Comparison of ENCODE assay signal across 7 cellular contexts in genomic region chr3:143975549-143976152, GRCh38. TPM values are rescaled to one million over a fixed set of nuclear protein-coding genes. Genes with fewer than 3 reads are reported as not detected.
DNase-seq lines count a peak whose midpoint lies in the region; ATAC-seq and TF ChIP-seq lines count a peak whose summit lies in the region.

No MANE protein-coding gene starts in this region.

- ATAC-seq in activated CD8-positive, alpha-beta T cell treated with anti-CD3 and anti-CD28 coated beads, Interleukin-2, amount 10 ng/mL, durations not matched to agents 7 days and 5 days: no peak
- ATAC-seq in thoracic aorta (ENCODE audit: insufficient number of reproducible peaks, low FRiP score, low read depth) (no peak), HG03378 (IDR thresholded peaks at IDR 0.05; ENCODE audit: unreplicated experiment) (no peak)

- no peaks in the 10 kb centered on the region for H3K9me3 Mint-ChIP-seq in activated CD8-positive, alpha-beta T cell treated with anti-CD3 and anti-CD28 coated beads, Interleukin-2, amount 10 ng/mL, durations not matched to agents 7 days and 5 days (ENCODE audit: insufficient read depth)

- CTCF ChIA-PET in activated CD8-positive, alpha-beta T cell treated with anti-CD3 and anti-CD28 coated beads, Interleukin-2, amount 10 ng/mL, durations not matched to agents 7 days and 5 days (lab: Charles Lee): interaction anchor here (0.6 to 1.6 kb wide), 7 partner anchors 8 to 1438 kb away, joined by 3 to 6 read pairs (median 3); partner anchors contain the start of gene SLC9A9

- H3K4me1 ChIP-seq in thoracic aorta (ENCODE audit: control insufficient read depth in 1 of 2, low read depth in 2 of 2): peaks cover 17 to 52% of the 10 kb centered on the region in 2 donors

- POLR2A ChIA-PET in activated CD8-positive, alpha-beta T cell treated with anti-CD3 and anti-CD28 coated beads, Interleukin-2, amount 10 ng/mL, durations not matched to agents 7 days and 5 days (lab: Charles Lee): no interaction called here

- no peaks in the 10 kb centered on the region for H3K9me3 ChIP-seq in thoracic aorta

- H3K27ac ChIP-seq in thoracic aorta: peak overlapping the region; percentile 13 to 97

- TF ChIP-seq CTCF in GM10266 (IDR thresholded peaks at IDR 0.05; ENCODE audit: control insufficient read depth, insufficient read depth, low read depth, missing control alignments): peak; percentile 50
- TF ChIP-seq CTCF in thoracic aorta (IDR thresholded peaks at IDR 0.05): peak; percentile 51

- H3K4me3 ChIP-seq in thoracic aorta: peak overlapping the region; percentile 83

- peaks cover 9% of the 10 kb centered on the region for H3K36me3 Mint-ChIP-seq in activated CD8-positive, alpha-beta T cell treated with anti-CD3 and anti-CD28 coated beads, Interleukin-2, amount 10 ng/mL, durations not matched to agents 7 days and 5 days (ENCODE audit: low read depth)

- DNase-seq in GM10266 (ENCODE audit: extremely low spot score): peak; percentile 24
- peak; percentile 48 for DNase-seq in MV-4-11 (lab: John Stamatoyannopoulos, UW)
- peak; percentile 23 for DNase-seq in activated CD8-positive, alpha-beta T cell treated with anti-CD3 and anti-CD28 coated beads, Interleukin-2, amount 10 ng/mL, durations not matched to agents 7 days and 5 days
- peak; percentile 80 for DNase-seq in iris pigment epithelial cell (ENCODE audit: low read depth)
- no peak for DNase-seq in thoracic aorta (ENCODE audit: low spot score)
- DNase-seq in activated naive CD4-positive, alpha-beta T cell treated with Interleukin-2 at 50 U/mL for 16 hours: no peak

- H3K36me3 ChIP-seq in thoracic aorta: no peaks in the 10 kb centered on the region

- no peak overlapping the region for H3K27ac Mint-ChIP-seq in activated CD8-positive, alpha-beta T cell treated with anti-CD3 and anti-CD28 coated beads, Interleukin-2, amount 10 ng/mL, durations not matched to agents 7 days and 5 days

- no peaks in the 10 kb centered on the region for H3K27me3 Mint-ChIP-seq in activated CD8-positive, alpha-beta T cell treated with anti-CD3 and anti-CD28 coated beads, Interleukin-2, amount 10 ng/mL, durations not matched to agents 7 days and 5 days (ENCODE audit: low read depth)

- peaks cover 34% of the 10 kb centered on the region for H3K4me1 Mint-ChIP-seq in activated CD8-positive, alpha-beta T cell treated with anti-CD3 and anti-CD28 coated beads, Interleukin-2, amount 10 ng/mL, durations not matched to agents 7 days and 5 days (ENCODE audit: low read depth)

- H3K4me3 Mint-ChIP-seq in activated CD8-positive, alpha-beta T cell treated with anti-CD3 and anti-CD28 coated beads, Interleukin-2, amount 10 ng/mL, durations not matched to agents 7 days and 5 days: peak overlapping the region; percentile 25

- H3K27me3 ChIP-seq in thoracic aorta (replicated peaks; ENCODE audit: insufficient read depth): no peaks in the 10 kb centered on the region

RNA-seq across cellular contexts. Expression of gene DIPK2A, which starts 4.0 kb away (rescaled TPM):
- total RNA-seq in activated CD8-positive, alpha-beta T cell treated with anti-CD3 and anti-CD28 coated beads, Interleukin-2, amount 10 ng/mL, durations not matched to agents 7 days and 5 days: 10 to 100 TPM; 23.4 to 23.8 TPM
- total RNA-seq in thoracic aorta: 10 to 100 TPM; 51.1 to 87.1 TPM

Comparison
In these comparisons a context has a peak if more than half of its experiments do, and no peak if none do; other contexts are left out.
1. DNase-seq: peak in GM10266 (single experiment), MV-4-11 (single experiment), activated CD8-positive, alpha-beta T cell treated with anti-CD3 and anti-CD28 coated beads, Interleukin-2, amount 10 ng/mL, durations not matched to agents 7 days and 5 days (single experiment) and iris pigment epithelial cell (single experiment); none in thoracic aorta (single experiment) and activated naive CD4-positive, alpha-beta T cell treated with Interleukin-2 at 50 U/mL for 16 hours (single experiment).